In the genomic region with DNA sequence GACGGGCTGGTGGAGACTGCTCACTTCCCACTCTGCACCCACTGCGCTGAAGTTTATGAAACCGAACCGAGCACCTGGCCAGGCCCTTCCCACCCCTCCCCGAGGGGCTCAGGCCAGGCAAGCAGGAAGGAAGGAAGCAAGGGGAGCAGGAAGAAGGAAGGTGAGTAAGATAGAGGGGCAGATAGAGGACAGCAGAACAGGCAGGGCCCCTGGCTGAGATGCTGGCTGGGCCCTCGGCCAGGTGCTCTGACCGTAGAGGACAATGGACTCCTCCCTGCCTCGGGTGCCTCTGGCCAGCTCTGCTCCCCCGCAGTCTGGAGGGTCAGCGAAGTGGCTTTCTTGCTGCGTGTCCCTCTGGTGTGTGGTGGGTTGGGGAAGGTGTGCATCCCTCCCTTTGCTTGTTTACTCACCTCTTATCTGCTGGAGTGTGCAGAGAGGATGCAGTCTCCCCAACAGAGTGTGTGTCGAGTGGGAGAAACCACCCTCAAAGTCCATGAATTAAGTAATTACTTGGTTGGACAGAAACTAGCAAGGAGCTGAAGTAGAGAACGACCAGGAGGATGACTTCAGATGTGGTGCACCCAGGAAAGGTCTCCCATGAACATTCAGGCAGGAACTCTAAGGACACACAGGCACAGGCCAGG, we compare ENCODE assay signal across 14 cellular contexts.
DNase-seq lines count a peak whose midpoint lies in the region; ATAC-seq and TF ChIP-seq lines count a peak whose summit lies in the region.
"Had no signal": no experiment of that assay in that cellular context is flagged by ENCODE, and none has a peak within 500 bp of the region (broad histone marks: within the 10 kb centered on the region; RNA-seq: fewer than 3 reads in every experiment).

No MANE protein-coding gene starts in this region.

- TF ChIP-seq CTCF in endodermal cell (conservative IDR thresholded peaks at IDR 0.05), result no peak

- no peaks in the 10 kb centered on the region; a peak in 2 of 22 replicates for H4K20me1 ChIP-seq in BLaER1 treated with 17β-estradiol and CSF1 and Interleukin-3, amounts not matched to agents 10 nM and 100 nM

- CTCF ChIA-PET in activated CD4-positive, alpha-beta memory T cell treated with anti-CD3 and anti-CD28 coated beads, Interleukin-2, amount 10 ng/mL, durations not matched to agents 7 days and 5 days (lab: Charles Lee), result no interaction called here
- CTCF ChIA-PET in activated CD4-positive, alpha-beta memory T cell treated with anti-CD3 and anti-CD28 coated beads for 36 hours (lab: Charles Lee), result no interaction called here

- no peaks in the 10 kb centered on the region for H3K27me3 Mint-ChIP-seq in activated CD4-positive, alpha-beta memory T cell treated with anti-CD3 and anti-CD28 coated beads, Interleukin-2, amount 10 ng/mL, durations not matched to agents 7 days and 5 days
- H3K27me3 Mint-ChIP-seq in activated CD4-positive, alpha-beta memory T cell treated with anti-CD3 and anti-CD28 coated beads for 36 hours, result peaks cover 2% of the 10 kb centered on the region
- no peaks in the 10 kb centered on the region for H3K27me3 Mint-ChIP-seq in endodermal cell (ENCODE audit: insufficient read depth)
- H3K27me3 Mint-ChIP-seq: CD4-positive, CD25-positive, alpha-beta regulatory T cell had no signal

- no peaks in the 10 kb centered on the region for H3K9me3 ChIP-seq in BLaER1 treated with 17β-estradiol and CSF1 and Interleukin-3, amounts not matched to agents 10 nM and 100 nM (replicated peaks in 1 of 11)
- no peaks in the 10 kb centered on the region for H3K9me3 ChIP-seq in endodermal cell (ENCODE audit: control insufficient read depth, low read length)
- H3K9me3 ChIP-seq: Peyer's patch had no signal

- H3K27ac ChIP-seq in BLaER1 treated with 17β-estradiol and CSF1 and Interleukin-3, amounts not matched to agents 10 nM and 100 nM, result no peak overlapping the region
- H3K27ac ChIP-seq in endodermal cell (ENCODE audit: low read depth, low read length), result no peak overlapping the region
- H3K27ac ChIP-seq: Peyer's patch had no signal

- no peaks in the 10 kb centered on the region for H3K4me1 Mint-ChIP-seq in activated CD4-positive, alpha-beta memory T cell treated with anti-CD3 and anti-CD28 coated beads, Interleukin-2, amount 10 ng/mL, durations not matched to agents 7 days and 5 days
- no peaks in the 10 kb centered on the region for H3K4me1 Mint-ChIP-seq in activated CD4-positive, alpha-beta memory T cell treated with anti-CD3 and anti-CD28 coated beads for 36 hours (ENCODE audit: low read depth)
- no peaks in the 10 kb centered on the region for H3K4me1 Mint-ChIP-seq in endodermal cell
- H3K4me1 Mint-ChIP-seq: CD4-positive, CD25-positive, alpha-beta regulatory T cell had no signal

- ATAC-seq in GM18511 (IDR thresholded peaks at IDR 0.05; ENCODE audit: unreplicated experiment), result no peak
- ATAC-seq: HCT116 had no signal

- no peaks in the 10 kb centered on the region for H3K9me3 Mint-ChIP-seq in activated CD4-positive, alpha-beta memory T cell treated with anti-CD3 and anti-CD28 coated beads, Interleukin-2, amount 10 ng/mL, durations not matched to agents 7 days and 5 days
- H3K9me3 Mint-ChIP-seq in activated CD4-positive, alpha-beta memory T cell treated with anti-CD3 and anti-CD28 coated beads for 36 hours, result no peaks in the 10 kb centered on the region
- H3K9me3 Mint-ChIP-seq in endodermal cell, result no peaks in the 10 kb centered on the region

- H3K4me3 ChIP-seq in BLaER1 treated with 17β-estradiol and CSF1 and Interleukin-3, amounts not matched to agents 10 nM and 100 nM, result no peak overlapping the region
- H3K4me3 ChIP-seq in endodermal cell (ENCODE audit: low read length), result no peak overlapping the region
- H3K4me3 ChIP-seq: Peyer's patch had no signal

- H3K27ac Mint-ChIP-seq in activated CD4-positive, alpha-beta memory T cell treated with anti-CD3 and anti-CD28 coated beads, Interleukin-2, amount 10 ng/mL, durations not matched to agents 7 days and 5 days, result no peak overlapping the region
- H3K27ac Mint-ChIP-seq in activated CD4-positive, alpha-beta memory T cell treated with anti-CD3 and anti-CD28 coated beads for 36 hours, result no peak overlapping the region
- no peak overlapping the region for H3K27ac Mint-ChIP-seq in endodermal cell

- WGBS in endodermal cell (ENCODE audit: insufficient coverage in 1 of 2, insufficient read length in 1 of 2), 2 experiments, result 86 to 89% methylated on average over 3 to 13 of the region's 13 CpGs

- peaks cover 0 to 46% (median 31%) of the 10 kb centered on the region in 10 experiments; a peak in 14 of 20 replicates for H3K4me1 ChIP-seq in BLaER1 treated with 17β-estradiol and CSF1 and Interleukin-3, amounts not matched to agents 10 nM and 100 nM
- no peaks in the 10 kb centered on the region for H3K4me1 ChIP-seq in endodermal cell (ENCODE audit: control insufficient read depth, insufficient read depth, low read length)
- H3K4me1 ChIP-seq: Peyer's patch had no signal

- no peaks in the 10 kb centered on the region for H3K27me3 ChIP-seq in BLaER1 treated with 17β-estradiol and CSF1 and Interleukin-3, amounts not matched to agents 10 nM and 100 nM
- no peaks in the 10 kb centered on the region for H3K27me3 ChIP-seq in endodermal cell (ENCODE audit: control insufficient read depth, insufficient read depth, low read length, poor library complexity, severe bottlenecking)
- H3K27me3 ChIP-seq: Peyer's patch had no signal

- H3K36me3 ChIP-seq in BLaER1 treated with 17β-estradiol and CSF1 and Interleukin-3, amounts not matched to agents 10 nM and 100 nM, result no peaks in the 10 kb centered on the region
- no peaks in the 10 kb centered on the region for H3K36me3 ChIP-seq in endodermal cell (ENCODE audit: control insufficient read depth, insufficient read depth, low read length)
- H3K36me3 ChIP-seq: Peyer's patch had no signal

- DNase-seq in activated CD4-positive, alpha-beta memory T cell treated with anti-CD3 and anti-CD28 coated beads, Interleukin-2, amount 10 ng/mL, durations not matched to agents 7 days and 5 days, result peak; percentile 10
- DNase-seq in activated CD4-positive, alpha-beta memory T cell treated with anti-CD3 and anti-CD28 coated beads for 36 hours, result no peak
- peak; percentile 31 for DNase-seq in endodermal cell
- DNase-seq in stimulated activated CD8-positive, alpha-beta memory T cell treated with anti-CD3 and anti-CD28 coated beads, Interleukin-4, amount 100 ng/mL, for 48 hours, result peak; percentile 5
- no peak for DNase-seq in amniotic stem cell (lab: John Stamatoyannopoulos, UW)
- DNase-seq: CD4-positive, CD25-positive, alpha-beta regulatory T cell; MM.1S; NCI-H1105; NCI-H1694 treated with DMSO at 0.1 percent for 48 hours; NCI-H510A had no signal

- H3K4me2 ChIP-seq in BLaER1 treated with 17β-estradiol and CSF1 and Interleukin-3, amounts not matched to agents 10 nM and 100 nM, result peak overlapping the region in 8 of 11 experiments; percentile 2 to 62 (median 58); a peak in 15 of 22 replicates

- intact Hi-C loops in activated CD4-positive, alpha-beta memory T cell treated with anti-CD3 and anti-CD28 coated beads for 36 hours (cut with micrococcal nuclease), result no loop called here

- H3K36me3 Mint-ChIP-seq in activated CD4-positive, alpha-beta memory T cell treated with anti-CD3 and anti-CD28 coated beads, Interleukin-2, amount 10 ng/mL, durations not matched to agents 7 days and 5 days (ENCODE audit: low read depth), result no peaks in the 10 kb centered on the region
- H3K36me3 Mint-ChIP-seq in activated CD4-positive, alpha-beta memory T cell treated with anti-CD3 and anti-CD28 coated beads for 36 hours, result no peaks in the 10 kb centered on the region
- no peaks in the 10 kb centered on the region for H3K36me3 Mint-ChIP-seq in endodermal cell (ENCODE audit: low read depth)
- H3K36me3 Mint-ChIP-seq: CD4-positive, CD25-positive, alpha-beta regulatory T cell had no signal

- H3K9ac ChIP-seq in BLaER1 treated with 17β-estradiol and CSF1 and Interleukin-3, amounts not matched to agents 10 nM and 100 nM, result no peak overlapping the region
- H3K9ac ChIP-seq in endodermal cell (ENCODE audit: extremely low read depth, low read length, poor library complexity, severe bottlenecking), result no peak overlapping the region

- POLR2A ChIA-PET in activated CD4-positive, alpha-beta memory T cell treated with anti-CD3 and anti-CD28 coated beads, Interleukin-2, amount 10 ng/mL, durations not matched to agents 7 days and 5 days (lab: Charles Lee), result no interaction called here
- POLR2A ChIA-PET in activated CD4-positive, alpha-beta memory T cell treated with anti-CD3 and anti-CD28 coated beads for 36 hours (lab: Charles Lee), result no interaction called here

- no peak overlapping the region for H3K4me3 Mint-ChIP-seq in activated CD4-positive, alpha-beta memory T cell treated with anti-CD3 and anti-CD28 coated beads, Interleukin-2, amount 10 ng/mL, durations not matched to agents 7 days and 5 days
- H3K4me3 Mint-ChIP-seq in activated CD4-positive, alpha-beta memory T cell treated with anti-CD3 and anti-CD28 coated beads for 36 hours, result no peak overlapping the region
- H3K4me3 Mint-ChIP-seq in endodermal cell, result no peak overlapping the region
- H3K4me3 Mint-ChIP-seq: CD4-positive, CD25-positive, alpha-beta regulatory T cell had no signal

Comparison
In these comparisons a context has a peak if more than half of its experiments do, and no peak if none do; other contexts are left out.
1. DNase-seq: peak in activated CD4-positive, alpha-beta memory T cell treated with anti-CD3 and anti-CD28 coated beads, Interleukin-2, amount 10 ng/mL, durations not matched to agents 7 days and 5 days (single experiment), endodermal cell (single experiment) and stimulated activated CD8-positive, alpha-beta memory T cell treated with anti-CD3 and anti-CD28 coated beads, Interleukin-4, amount 100 ng/mL, for 48 hours (single experiment); none in activated CD4-positive, alpha-beta memory T cell treated with anti-CD3 and anti-CD28 coated beads for 36 hours (single experiment) and amniotic stem cell (single experiment).